In the genomic region with DNA sequence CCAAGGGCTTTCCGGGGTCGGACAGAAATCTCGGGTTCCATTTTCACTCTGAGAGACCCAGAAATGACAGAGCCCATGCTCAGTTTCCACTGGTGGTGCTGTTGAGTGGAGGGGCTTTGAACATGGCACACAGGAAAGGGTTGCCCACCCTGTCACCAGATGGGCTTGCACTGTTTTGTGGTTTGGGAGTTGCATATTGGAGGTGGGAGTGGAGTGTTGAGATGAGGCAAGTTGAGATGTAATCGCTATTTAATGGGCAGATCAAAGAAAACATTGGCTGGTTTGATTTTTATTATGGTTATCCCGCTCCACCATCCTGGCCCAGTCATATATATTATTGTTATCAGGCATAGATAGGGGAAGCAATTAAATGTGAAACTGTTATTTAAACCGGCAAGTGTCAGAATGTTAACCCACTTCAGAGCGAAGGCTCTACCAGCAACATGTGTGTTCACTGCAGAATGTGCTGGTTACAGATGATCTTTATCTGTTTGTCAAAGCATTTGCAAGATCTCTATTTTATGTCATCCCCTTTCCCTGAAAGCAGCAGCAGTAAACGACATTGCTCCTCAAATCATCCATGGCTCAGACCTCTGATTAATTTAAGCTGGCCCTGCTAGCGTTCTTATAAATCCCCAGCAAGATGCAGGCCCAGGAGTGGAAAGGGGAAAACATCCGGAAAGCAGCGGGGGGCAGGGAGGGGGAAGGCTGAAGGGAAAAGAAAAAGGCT, we compare ENCODE assay signal across 1 cellular context.
A peak's percentile ranks its signal among the peaks of the same experiment; 100 is the strongest.
TF ChIP-seq lines count a peak whose summit lies in the region.

No MANE protein-coding gene starts in this region.

TF ChIP-seq in HEK293, 187 proteins besides CTCF, POLR2A, EP300 and RAD21 (continued from another document and continues in another):
- TF ChIP-seq ZNF18 (tag by site-specific recombination; IDR thresholded peaks at IDR 0.05) (no peak), ZSCAN16 (tag by site-specific recombination; IDR thresholded peaks at IDR 0.05) (no peak), ZNF670 (tag by site-specific recombination; IDR thresholded peaks at IDR 0.05; ENCODE audit: low read depth) (no peak), ZNF510 (tag by site-specific recombination; IDR thresholded peaks at IDR 0.05; ENCODE audit: insufficient replicate concordance) (no peak), ZNF175 (tag by site-specific recombination; IDR thresholded peaks at IDR 0.05) (no peak), ZNF114 (tag by site-specific recombination; IDR thresholded peaks at IDR 0.05) (no peak), ZNF391 (tag by site-specific recombination; IDR thresholded peaks at IDR 0.05; ENCODE audit: borderline replicate concordance, low read depth) (no peak), ZNF211 (tag by site-specific recombination; IDR thresholded peaks at IDR 0.05; ENCODE audit: low read depth) (no peak), RBAK (tag by site-specific recombination; IDR thresholded peaks at IDR 0.05) (no peak), ZNF132 (tag by site-specific recombination; IDR thresholded peaks at IDR 0.05; ENCODE audit: borderline replicate concordance) (no peak), ZSCAN18 (tag by site-specific recombination; IDR thresholded peaks at IDR 0.05) (no peak), TSHZ1 (tag by site-specific recombination; IDR thresholded peaks at IDR 0.05; ENCODE audit: borderline replicate concordance) (no peak), ZNF830 (tag by site-specific recombination; IDR thresholded peaks at IDR 0.05; ENCODE audit: low read depth) (no peak), ZNF341 (tag by site-specific recombination; IDR thresholded peaks at IDR 0.05; ENCODE audit: low read depth) (no peak), ZNF629 (tag by site-specific recombination; IDR thresholded peaks at IDR 0.05) (no peak), YY2 (tag by site-specific recombination; IDR thresholded peaks at IDR 0.05) (no peak), ZNF19 (tag by site-specific recombination; IDR thresholded peaks at IDR 0.05; ENCODE audit: low read depth) (no peak), ZBTB26 (tag by site-specific recombination; optimal IDR thresholded peaks at IDR 0.05) (no peak), ZNF654 (tag by site-specific recombination; IDR thresholded peaks at IDR 0.05; ENCODE audit: low read depth) (no peak), ZNF701 (tag by site-specific recombination; IDR thresholded peaks at IDR 0.05) (no peak), ZNF10 (tag by site-specific recombination; IDR thresholded peaks at IDR 0.05) (no peak), ZNF140 (tag by site-specific recombination; IDR thresholded peaks at IDR 0.05) (no peak), ZNF280D (tag by site-specific recombination; IDR thresholded peaks at IDR 0.05) (no peak), ZNF549 (tag by site-specific recombination; IDR thresholded peaks at IDR 0.05) (no peak), ZNF624 (tag by site-specific recombination; IDR thresholded peaks at IDR 0.05) (no peak), ZNF623 (tag by site-specific recombination; IDR thresholded peaks at IDR 0.05) (no peak), SP2 (tag by site-specific recombination; IDR thresholded peaks at IDR 0.05) (no peak), FEZF1 (tag by site-specific recombination; IDR thresholded peaks at IDR 0.05) (peak; percentile 19; the same call in 1 of the 2 replicates), IKZF3 (tag by site-specific recombination; IDR thresholded peaks at IDR 0.05) (no peak), ZNF350 (tag by site-specific recombination; IDR thresholded peaks at IDR 0.05) (no peak), GLIS1 (tag by site-specific recombination; IDR thresholded peaks at IDR 0.05) (0 out of 2 replicates have a peak, but pooled peaks have one; percentile 33), ZBTB1 (tag by site-specific recombination; IDR thresholded peaks at IDR 0.05) (no peak), EGR2 (tag by site-specific recombination; IDR thresholded peaks at IDR 0.05; ENCODE audit: low read depth) (peak; percentile 20; the same call in 1 of the 2 replicates), ZNF335 (tag by site-specific recombination; conservative IDR thresholded peaks at IDR 0.05) (0 out of 2 replicates have a peak, but pooled peaks have one; percentile 14), ZNF274 (IDR thresholded peaks at IDR 0.05; ENCODE audit: low read length) (no peak), ZNF274 (tag by site-specific recombination; IDR thresholded peaks at IDR 0.05; ENCODE audit: borderline replicate concordance) (no peak), ZNF184 (tag by site-specific recombination; IDR thresholded peaks at IDR 0.05) (no peak), ZNF366 (tag by site-specific recombination; conservative IDR thresholded peaks at IDR 0.05) (no peak), ZNF473 (tag by site-specific recombination; IDR thresholded peaks at IDR 0.05) (no peak), TRIM28 (IDR thresholded peaks at IDR 0.05; ENCODE audit: borderline replicate concordance, low read length) (no peak), ZNF266 (tag by site-specific recombination; IDR thresholded peaks at IDR 0.05; ENCODE audit: low read depth) (no peak)
- TF ChIP-seq, protein P1, sequence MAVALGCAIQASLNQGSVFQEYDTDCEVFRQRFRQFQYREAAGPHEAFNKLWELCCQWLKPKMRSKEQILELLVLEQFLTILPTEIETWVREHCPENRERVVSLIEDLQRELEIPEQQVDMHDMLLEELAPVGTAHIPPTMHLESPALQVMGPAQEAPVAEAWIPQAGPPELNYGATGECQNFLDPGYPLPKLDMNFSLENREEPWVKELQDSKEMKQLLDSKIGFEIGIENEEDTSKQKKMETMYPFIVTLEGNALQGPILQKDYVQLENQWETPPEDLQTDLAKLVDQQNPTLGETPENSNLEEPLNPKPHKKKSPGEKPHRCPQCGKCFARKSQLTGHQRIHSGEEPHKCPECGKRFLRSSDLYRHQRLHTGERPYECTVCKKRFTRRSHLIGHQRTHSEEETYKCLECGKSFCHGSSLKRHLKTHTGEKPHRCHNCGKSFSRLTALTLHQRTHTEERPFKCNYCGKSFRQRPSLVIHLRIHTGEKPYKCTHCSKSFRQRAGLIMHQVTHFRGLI (tag by site-specific recombination; IDR thresholded peaks at IDR 0.05), result no peak
- TF ChIP-seq, protein P2, sequence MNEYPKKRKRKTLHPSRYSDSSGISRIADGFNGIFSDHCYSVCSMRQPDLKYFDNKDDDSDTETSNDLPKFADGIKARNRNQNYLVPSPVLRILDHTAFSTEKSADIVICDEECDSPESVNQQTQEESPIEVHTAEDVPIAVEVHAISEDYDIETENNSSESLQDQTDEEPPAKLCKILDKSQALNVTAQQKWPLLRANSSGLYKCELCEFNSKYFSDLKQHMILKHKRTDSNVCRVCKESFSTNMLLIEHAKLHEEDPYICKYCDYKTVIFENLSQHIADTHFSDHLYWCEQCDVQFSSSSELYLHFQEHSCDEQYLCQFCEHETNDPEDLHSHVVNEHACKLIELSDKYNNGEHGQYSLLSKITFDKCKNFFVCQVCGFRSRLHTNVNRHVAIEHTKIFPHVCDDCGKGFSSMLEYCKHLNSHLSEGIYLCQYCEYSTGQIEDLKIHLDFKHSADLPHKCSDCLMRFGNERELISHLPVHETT (tag by site-specific recombination; IDR thresholded peaks at IDR 0.05), result no peak
- TF ChIP-seq, protein P3, sequence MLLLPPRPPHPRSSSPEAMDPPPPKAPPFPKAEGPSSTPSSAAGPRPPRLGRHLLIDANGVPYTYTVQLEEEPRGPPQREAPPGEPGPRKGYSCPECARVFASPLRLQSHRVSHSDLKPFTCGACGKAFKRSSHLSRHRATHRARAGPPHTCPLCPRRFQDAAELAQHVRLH (tag by site-specific recombination; IDR thresholded peaks at IDR 0.05), result 0 out of 2 replicates have a peak, but pooled peaks have one; percentile 28
- TF ChIP-seq, protein P4, sequence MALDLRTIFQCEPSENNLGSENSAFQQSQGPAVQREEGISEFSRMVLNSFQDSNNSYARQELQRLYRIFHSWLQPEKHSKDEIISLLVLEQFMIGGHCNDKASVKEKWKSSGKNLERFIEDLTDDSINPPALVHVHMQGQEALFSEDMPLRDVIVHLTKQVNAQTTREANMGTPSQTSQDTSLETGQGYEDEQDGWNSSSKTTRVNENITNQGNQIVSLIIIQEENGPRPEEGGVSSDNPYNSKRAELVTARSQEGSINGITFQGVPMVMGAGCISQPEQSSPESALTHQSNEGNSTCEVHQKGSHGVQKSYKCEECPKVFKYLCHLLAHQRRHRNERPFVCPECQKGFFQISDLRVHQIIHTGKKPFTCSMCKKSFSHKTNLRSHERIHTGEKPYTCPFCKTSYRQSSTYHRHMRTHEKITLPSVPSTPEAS (tag by site-specific recombination; IDR thresholded peaks at IDR 0.05), result no peak
- TF ChIP-seq, protein P5, sequence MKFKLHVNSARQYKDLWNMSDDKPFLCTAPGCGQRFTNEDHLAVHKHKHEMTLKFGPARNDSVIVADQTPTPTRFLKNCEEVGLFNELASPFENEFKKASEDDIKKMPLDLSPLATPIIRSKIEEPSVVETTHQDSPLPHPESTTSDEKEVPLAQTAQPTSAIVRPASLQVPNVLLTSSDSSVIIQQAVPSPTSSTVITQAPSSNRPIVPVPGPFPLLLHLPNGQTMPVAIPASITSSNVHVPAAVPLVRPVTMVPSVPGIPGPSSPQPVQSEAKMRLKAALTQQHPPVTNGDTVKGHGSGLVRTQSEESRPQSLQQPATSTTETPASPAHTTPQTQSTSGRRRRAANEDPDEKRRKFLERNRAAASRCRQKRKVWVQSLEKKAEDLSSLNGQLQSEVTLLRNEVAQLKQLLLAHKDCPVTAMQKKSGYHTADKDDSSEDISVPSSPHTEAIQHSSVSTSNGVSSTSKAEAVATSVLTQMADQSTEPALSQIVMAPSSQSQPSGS (tag by site-specific recombination; IDR thresholded peaks at IDR 0.05; ENCODE audit: low read depth), result no peak; the same call in 1 of the 2 replicates
